ENCODE assay signal across 10 cellular contexts in the genomic region with DNA sequence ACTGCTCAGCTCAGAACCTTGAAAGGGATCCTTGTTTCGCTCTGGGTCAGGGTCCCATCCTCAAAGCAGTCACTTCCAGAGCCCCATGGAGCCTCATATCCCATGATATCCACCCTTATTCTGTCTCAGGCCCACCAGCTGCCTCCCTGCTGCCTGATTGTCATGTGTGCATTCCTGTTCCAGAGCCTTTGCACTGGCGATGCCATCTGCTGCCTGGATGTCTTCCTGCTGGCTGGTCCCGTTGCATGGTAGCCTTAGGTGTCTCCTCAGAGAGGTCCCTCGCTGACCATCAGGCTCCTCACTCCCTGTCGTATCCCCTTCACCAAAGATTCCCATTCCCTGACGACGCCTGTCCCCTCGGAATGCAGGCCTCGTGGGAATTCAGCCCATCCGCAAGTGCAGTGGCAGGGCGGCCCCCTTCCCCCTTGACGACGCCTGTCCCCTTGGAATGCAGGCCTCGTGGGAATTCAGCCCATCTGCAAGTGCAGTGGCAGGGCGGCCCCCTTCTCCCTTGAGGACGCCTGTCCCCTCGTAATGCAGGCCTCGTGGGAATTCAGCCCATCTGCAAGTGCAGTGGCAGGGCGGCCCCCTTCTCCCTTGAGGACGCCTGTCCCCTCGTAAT. TPM values are rescaled to one million over a fixed set of nuclear protein-coding genes. Genes with fewer than 3 reads are reported as not detected.
DNase-seq lines count a peak whose midpoint lies in the region; ATAC-seq, FAIRE-seq and TF ChIP-seq lines count a peak whose summit lies in the region.
"Not testable (repeated sequence)": the region's sequence is repeated elsewhere in the genome, so short reads cannot be mapped to it uniquely, and the experiment has no call there.
"Had no signal": no experiment of that assay in that cellular context is flagged by ENCODE, and none has a peak within 500 bp of the region (broad histone marks: within the 10 kb centered on the region; RNA-seq: fewer than 3 reads in every experiment).

No MANE protein-coding gene starts in this region.

- H3K27ac Mint-ChIP-seq in Caco-2 (ENCODE audit: unreplicated experiment); T-helper 17 cell; neural crest cell (ENCODE audit: unreplicated experiment): not testable (repeated sequence)

- H3K36me3 Mint-ChIP-seq in Caco-2 (ENCODE audit: insufficient read depth, unreplicated experiment) = peaks cover 17% of the 10 kb centered on the region
- H3K36me3 Mint-ChIP-seq in T-helper 17 cell (ENCODE audit: low read depth); neural crest cell (ENCODE audit: low read depth): not testable (repeated sequence)

- H3K4me1 ChIP-seq in A549 = not testable (repeated sequence)
- peaks cover 28% of the 10 kb centered on the region for H3K4me1 ChIP-seq in Caco-2

- not testable (repeated sequence) for H3K4me2 ChIP-seq in A549

- not testable (repeated sequence) for H3K27me3 ChIP-seq in Caco-2 (replicated peaks; ENCODE audit: control insufficient read depth, insufficient read depth, low read length)

- not testable (repeated sequence) for H3K9me3 Mint-ChIP-seq in Caco-2 (ENCODE audit: unreplicated experiment); neural crest cell

- peak overlapping the region; percentile 52 for H3K4me3 Mint-ChIP-seq in Caco-2 (ENCODE audit: unreplicated experiment)
- H3K4me3 Mint-ChIP-seq in T-helper 17 cell = peak overlapping the region; percentile 49
- H3K4me3 Mint-ChIP-seq in neural crest cell = peak overlapping the region; percentile 45

- intact Hi-C loops in Caco-2 (cut with micrococcal nuclease; ENCODE audit: unreplicated experiment); left ventricle myocardium superior (cut with micrococcal nuclease): not testable (repeated sequence)

- H3K4me1 Mint-ChIP-seq in Caco-2 (ENCODE audit: low read depth, unreplicated experiment); T-helper 17 cell; neural crest cell: not testable (repeated sequence)

- H3K27ac ChIP-seq in A549 = not testable (repeated sequence)

- BruUV-seq in Caco-2 (replicated peaks; lab: Mats Ljungman, UMichigan) = not testable (repeated sequence)

- H3K9me3 ChIP-seq in A549; Caco-2; T-helper 17 cell (ENCODE audit: control insufficient read depth, low read length, poor library complexity, severe bottlenecking): not testable (repeated sequence)

- not testable (repeated sequence) for FAIRE-seq in A549 (lab: Jason Lieb, UNC)

- POLR2A ChIA-PET in A549 (lab: Yijun Ruan, JAX); Caco-2 (lab: Charles Lee): not testable (repeated sequence)

- in situ Hi-C loops in G401 (cut with HindIII; ENCODE audit: low sequenced_read_pairs) = not testable (repeated sequence)

- H3K27me3 Mint-ChIP-seq in Caco-2 (ENCODE audit: insufficient read depth, unreplicated experiment) = not testable (repeated sequence)
- H3K27me3 Mint-ChIP-seq in T-helper 17 cell (peaks cover 22% of the 10 kb centered on the region), neural crest cell (ENCODE audit: low read depth) (peaks cover 61% of the 10 kb centered on the region)

- TF ChIP-seq EP300 in A549 (IDR thresholded peaks at IDR 0.05) = not testable (repeated sequence)

- not testable (repeated sequence) for H3K36me3 ChIP-seq in Caco-2 (ENCODE audit: control insufficient read depth, insufficient read depth, low read length)

- ATAC-seq in A549 = peak; percentile 13 to 28; a peak in 1 of 6 replicates
- not testable (repeated sequence) for ATAC-seq in T-helper 17 cell, left ventricle myocardium superior

- WGBS in A549 (ENCODE audit: missing lambda C conversion rate) = 81% methylated on average over 15 of the region's 21 CpGs

- CTCF ChIA-PET in A549 (lab: Yijun Ruan, JAX); Caco-2 (lab: Charles Lee): not testable (repeated sequence)

- not testable (repeated sequence) for H3K4me3 ChIP-seq in A549; Caco-2 (ENCODE audit: low read depth, low read length)

- not testable (repeated sequence) for TF ChIP-seq POLR2A in A549 (IDR thresholded peaks at IDR 0.05; ENCODE audit: low read length)

- DNase-seq in A549 (ENCODE audit: low read depth in 1 of 2, low spot score in 1 of 2); Caco-2; T-helper 17 cell; neural crest cell (ENCODE audit: low read depth, low spot score): not testable (repeated sequence)
- DNase-seq in G401 (ENCODE audit: low spot score) = peak; percentile 85
- DNase-seq in NCI-H524 (lab: John Stamatoyannopoulos, UW) = peak; percentile 52 to 72
- peak; percentile 76 for DNase-seq in cerebellum (ENCODE audit: low spot score)
- peak; percentile 20 for DNase-seq in left ventricle myocardium superior

- TF ChIP-seq CTCF in A549 (IDR thresholded peaks at IDR 0.05); Caco-2 (IDR thresholded peaks at IDR 0.05; ENCODE audit: insufficient read depth in 1 of 2, low read depth in 1 of 2, low read length in 1 of 2, severe bottlenecking in 1 of 2, unreplicated experiment in 1 of 2); neural crest cell (conservative IDR thresholded peaks at IDR 0.05): not testable (repeated sequence)

- not testable (repeated sequence) for TF ChIP-seq RAD21 in A549 (conservative IDR thresholded peaks at IDR 0.05 in 1 of 2, IDR thresholded peaks at IDR 0.05 in 1 of 2)

RNA-seq across cellular contexts. Expression of a gene that starts 6.1 kb away (rescaled TPM):
- polyA plus RNA-seq in A549 (2011; rRNA removed) (0.09 and 0.23 TPM in 2 replicates), A549 (2017; fragmentation: RNase III; extraction: RNeasy Plus Mini Kit Qiagen cat#74134 plus additional on column Dnase treatment) (0.30 to 0.61 TPM (median 0.50 TPM) in 3 replicates)
- 0.30 and 0.45 TPM in 2 replicates for polyA plus RNA-seq in A549 (2012; cell fraction: cytosol; rRNA removed)
- 1.3 and 1.7 TPM in 2 replicates for polyA plus RNA-seq in A549 (2012; cell fraction: nucleus; rRNA removed)
- 0.62 and 0.83 TPM in 2 replicates for polyA minus RNA-seq in A549 (2011; rRNA and poly(A)+ RNA removed)
- total RNA-seq in Caco-2 (2022) (8.7 and 9.6 TPM in 2 replicates), T-helper 17 cell (under 1 TPM in 1 of 2 donors, not detected in 1; 0.21 TPM), cerebellum (3.0 TPM), left ventricle myocardium superior (not detected), neural crest cell (0.27 and 0.84 TPM in 2 replicates)
- total RNA-seq in G401 (2014; rRNA removed; shearing (Covaris generic)) = 0.74 and 0.85 TPM in 2 replicates
- total RNA-seq: CD8-positive, alpha-beta memory T cell had no signal
- polyA plus RNA-seq: BJ had no signal

RNA-seq across cellular contexts. Expression of a gene that starts 12.1 kb away (rescaled TPM):
- polyA plus RNA-seq in A549 (2011; rRNA removed) = 4.7 and 8.3 TPM in 2 replicates
- polyA plus RNA-seq in A549 (2012; cell fraction: cytosol; rRNA removed) = 26.5 and 32.6 TPM in 2 replicates
- 32.5 and 64.4 TPM in 2 replicates for polyA plus RNA-seq in A549 (2012; cell fraction: nucleus; rRNA removed)
- 11.2 to 11.4 TPM (median 11.2 TPM) in 3 replicates for polyA plus RNA-seq in A549 (2017; fragmentation: RNase III; extraction: RNeasy Plus Mini Kit Qiagen cat#74134 plus additional on column Dnase treatment)
- 40.2 and 49.5 TPM in 2 replicates for polyA minus RNA-seq in A549 (2011; rRNA and poly(A)+ RNA removed)
- total RNA-seq in Caco-2 (2022) = 25.4 and 26.0 TPM in 2 replicates
- total RNA-seq in G401 (2014; rRNA removed; shearing (Covaris generic)) = 23.9 and 28.5 TPM in 2 replicates
- 10 to 100 TPM; 23.1 to 30.1 TPM for total RNA-seq in T-helper 17 cell
- 5.3 TPM for total RNA-seq in cerebellum
- total RNA-seq in left ventricle myocardium superior = 26.6 TPM
- 54.9 and 58.8 TPM in 2 replicates for total RNA-seq in neural crest cell

RNA-seq across cellular contexts. Expression of a gene that starts 12.5 kb away (rescaled TPM):
- polyA plus RNA-seq in A549 (2011; rRNA removed) (3.1 and 4.2 TPM in 2 replicates), A549 (2017; fragmentation: RNase III; extraction: RNeasy Plus Mini Kit Qiagen cat#74134 plus additional on column Dnase treatment) (13.9 to 19.4 TPM (median 19.2 TPM) in 3 replicates)
- polyA plus RNA-seq in A549 (2012; cell fraction: cytosol; rRNA removed) = 3.0 and 4.1 TPM in 2 replicates
- 65.6 and 96.4 TPM in 2 replicates for polyA plus RNA-seq in A549 (2012; cell fraction: nucleus; rRNA removed)
- 3.0 and 4.0 TPM in 2 replicates for polyA minus RNA-seq in A549 (2011; rRNA and poly(A)+ RNA removed)
- total RNA-seq in Caco-2 (2022) (26.4 and 26.9 TPM in 2 replicates), T-helper 17 cell (10 to 100 TPM; 56.9 to 58.6 TPM), cerebellum (16.7 TPM), left ventricle myocardium superior (8.7 TPM), neural crest cell (16.4 and 18.0 TPM in 2 replicates)
- total RNA-seq in G401 (2014; rRNA removed; shearing (Covaris generic)) = 3.0 and 3.8 TPM in 2 replicates

RNA-seq across cellular contexts. Expression of a gene that starts 26.0 kb away (rescaled TPM):
- polyA plus RNA-seq in A549 (2011; rRNA removed) (2.7 and 3.3 TPM in 2 replicates), A549 (2017; fragmentation: RNase III; extraction: RNeasy Plus Mini Kit Qiagen cat#74134 plus additional on column Dnase treatment) (6.2 to 7.8 TPM (median 7.0 TPM) in 3 replicates)
- polyA plus RNA-seq in A549 (2012; cell fraction: cytosol; rRNA removed) = 7.5 and 10.4 TPM in 2 replicates
- polyA plus RNA-seq in A549 (2012; cell fraction: nucleus; rRNA removed) = 37.7 and 46.1 TPM in 2 replicates
- polyA minus RNA-seq in A549 (2011; rRNA and poly(A)+ RNA removed) = 2.7 and 3.2 TPM in 2 replicates
- total RNA-seq in Caco-2 (2022) (13.9 and 14.1 TPM in 2 replicates), T-helper 17 cell (10 to 100 TPM; 13.5 to 14.4 TPM), cerebellum (7.3 TPM), left ventricle myocardium superior (3.6 TPM), neural crest cell (15.0 and 15.7 TPM in 2 replicates)
- total RNA-seq in G401 (2014; rRNA removed; shearing (Covaris generic)) = 11.0 and 12.9 TPM in 2 replicates
